8 cellular contexts compared by ENCODE assay signal in genomic region chr19:2270572-2271515, GRCh38. TPM values are rescaled to one million over a fixed set of nuclear protein-coding genes. Genes with fewer than 3 reads are reported as not detected.
DNase-seq lines count a peak whose midpoint lies in the region; ATAC-seq and TF ChIP-seq lines count a peak whose summit lies in the region.

No MANE protein-coding gene starts in this region.

- intact Hi-C loops in activated CD4-positive, alpha-beta T cell treated with anti-CD3 and anti-CD28 coated beads, Interleukin-2, amount 10 ng/mL, durations not matched to agents 24 days and 14 days (cut with micrococcal nuclease), result loop anchor here (2.0 to 10.0 kb wide), 3 partner anchors 120 to 341 kb away; partner anchors contain the start of gene AP3D1

- H3K4me3 ChIP-seq in choroid plexus epithelial cell (ENCODE audit: low read depth, low read length), result peak overlapping the region; percentile 98

- peaks cover 35% of the 10 kb centered on the region for H3K4me1 Mint-ChIP-seq in activated CD4-positive, alpha-beta T cell treated with anti-CD3 and anti-CD28 coated beads, Interleukin-2, amount 10 ng/mL, durations not matched to agents 24 days and 14 days

- H3K27me3 Mint-ChIP-seq in activated CD4-positive, alpha-beta T cell treated with anti-CD3 and anti-CD28 coated beads, Interleukin-2, amount 10 ng/mL, durations not matched to agents 24 days and 14 days, result no peaks in the 10 kb centered on the region

- no peak for TF ChIP-seq CTCF in choroid plexus epithelial cell (conservative IDR thresholded peaks at IDR 0.05; ENCODE audit: low read depth, low read length)

- peak overlapping the region; percentile 84 for H3K27ac Mint-ChIP-seq in activated CD4-positive, alpha-beta T cell treated with anti-CD3 and anti-CD28 coated beads, Interleukin-2, amount 10 ng/mL, durations not matched to agents 24 days and 14 days

- H3K36me3 Mint-ChIP-seq in activated CD4-positive, alpha-beta T cell treated with anti-CD3 and anti-CD28 coated beads, Interleukin-2, amount 10 ng/mL, durations not matched to agents 24 days and 14 days (ENCODE audit: low read depth), result peaks cover 41% of the 10 kb centered on the region

- H3K9me3 Mint-ChIP-seq in activated CD4-positive, alpha-beta T cell treated with anti-CD3 and anti-CD28 coated beads, Interleukin-2, amount 10 ng/mL, durations not matched to agents 24 days and 14 days, result no peaks in the 10 kb centered on the region

- no peak for ATAC-seq in GM21515 (IDR thresholded peaks at IDR 0.05; ENCODE audit: unreplicated experiment)

- DNase-seq in GF-D8 (lab: John Stamatoyannopoulos, UW), result peak; percentile 90
- peak; percentile 78 for DNase-seq in NAMALWA (ENCODE audit: low spot score)
- DNase-seq in activated CD4-positive, alpha-beta T cell treated with anti-CD3 and anti-CD28 coated beads, Interleukin-2, amount 10 ng/mL, durations not matched to agents 24 days and 14 days, result peak; percentile 91
- DNase-seq in choroid plexus epithelial cell (ENCODE audit: low read depth), result peak; percentile 91
- peak; percentile 82 for DNase-seq in kidney tubule cell (ENCODE audit: low spot score)
- peak; percentile 72 for DNase-seq in stimulated activated CD4-positive, alpha-beta T cell treated with anti-CD3 and anti-CD28 coated beads, Interleukin-12 subunit alpha, Interleukin-12 subunit beta, amount 100 ng/mL, for 4 hours
- no peak for DNase-seq in NCI-H187 treated with DMSO at 0.1 percent for 48 hours (lab: John Stamatoyannopoulos, UW)

- peak overlapping the region; percentile 93 for H3K4me3 Mint-ChIP-seq in activated CD4-positive, alpha-beta T cell treated with anti-CD3 and anti-CD28 coated beads, Interleukin-2, amount 10 ng/mL, durations not matched to agents 24 days and 14 days

RNA-seq across cellular contexts. Expression of gene PEAK3, which starts 11.1 kb away (rescaled TPM):
- total RNA-seq in activated CD4-positive, alpha-beta T cell treated with anti-CD3 and anti-CD28 coated beads, Interleukin-2, amount 10 ng/mL, durations not matched to agents 24 days and 14 days, result 0.09 TPM in 1 of 2 replicates, not detected in the other

RNA-seq across cellular contexts. Expression of gene JSRP1, which starts 14.6 kb away (rescaled TPM):
- 0.40 and 0.91 TPM in 2 replicates for total RNA-seq in activated CD4-positive, alpha-beta T cell treated with anti-CD3 and anti-CD28 coated beads, Interleukin-2, amount 10 ng/mL, durations not matched to agents 24 days and 14 days

RNA-seq across cellular contexts. Expression of gene AMH, which starts 21.7 kb away (rescaled TPM):
- 4.0 and 5.1 TPM in 2 replicates for total RNA-seq in activated CD4-positive, alpha-beta T cell treated with anti-CD3 and anti-CD28 coated beads, Interleukin-2, amount 10 ng/mL, durations not matched to agents 24 days and 14 days

RNA-seq across cellular contexts. Expression of gene SF3A2, which starts 34.2 kb away (rescaled TPM):
- total RNA-seq in activated CD4-positive, alpha-beta T cell treated with anti-CD3 and anti-CD28 coated beads, Interleukin-2, amount 10 ng/mL, durations not matched to agents 24 days and 14 days, result 159 and 171 TPM in 2 replicates

RNA-seq across cellular contexts. Expression of gene PLEKHJ1, which starts 34.7 kb away (rescaled TPM):
- 70.5 and 71.6 TPM in 2 replicates for total RNA-seq in activated CD4-positive, alpha-beta T cell treated with anti-CD3 and anti-CD28 coated beads, Interleukin-2, amount 10 ng/mL, durations not matched to agents 24 days and 14 days
